2 cellular contexts compared by ENCODE assay signal in genomic region chr4:73817341-73817740, GRCh38.
TF ChIP-seq lines count a peak whose summit lies in the region.

No MANE protein-coding gene starts in this region.

TF ChIP-seq in A549, 52 proteins besides CTCF, POLR2A, EP300 and RAD21:
- no peak for TF ChIP-seq NR3C1 (IDR thresholded peaks at IDR 0.05)
- TF ChIP-seq BHLHE40 (IDR thresholded peaks at IDR 0.05; ENCODE audit: low read depth, low read length) = no peak
- no peak for TF ChIP-seq ZSCAN20 (CRISPR knock-in tag; IDR thresholded peaks at IDR 0.05)
- TF ChIP-seq REST (IDR thresholded peaks at IDR 0.05) = peak; percentile 69; the same call in 1 of the 2 replicates
- no peak for TF ChIP-seq FOSL2 (IDR thresholded peaks at IDR 0.05)
- no peak for TF ChIP-seq FOSL2 (CRISPR knock-in tag; IDR thresholded peaks at IDR 0.05)

TF ChIP-seq in GM23338, 12 proteins besides CTCF, POLR2A, EP300 and RAD21:
- TF ChIP-seq REST (IDR thresholded peaks at IDR 0.05; ENCODE audit: unreplicated experiment) = peak; percentile 66
- TF ChIP-seq STAT1 (IDR thresholded peaks at IDR 0.05; ENCODE audit: unreplicated experiment) = no peak
- no peak for TF ChIP-seq NANOG (IDR thresholded peaks at IDR 0.05; ENCODE audit: borderline replicate concordance)
